In genomic region chr22:21739828-21740377, GRCh38 we compare ENCODE assay signal across 1 cellular context.
TF ChIP-seq lines count a peak whose summit lies in the region.

No MANE protein-coding gene starts in this region.

TF ChIP-seq in K562, 482 proteins besides CTCF, POLR2A, EP300 and RAD21:
- no peak for TF ChIP-seq ID3 (CRISPR knock-in tag; IDR thresholded peaks at IDR 0.05)
- 0 out of 2 replicates have a peak, but pooled peaks have one; percentile 32 for TF ChIP-seq ID3 (tag; IDR thresholded peaks at IDR 0.05)
- TF ChIP-seq HDAC8 (tag; IDR thresholded peaks at IDR 0.05): peak; percentile 57; the same call in 1 of the 2 replicates
- no peak for TF ChIP-seq CREM (IDR thresholded peaks at IDR 0.05; ENCODE audit: low read depth)
- TF ChIP-seq RBBP5 (IDR thresholded peaks at IDR 0.05; ENCODE audit: borderline replicate concordance, insufficient read depth, low read length, poor library complexity, severe bottlenecking): peak; percentile 65
- peak in 1 of 2 experiments; percentile 40; a peak in 1 of 4 replicates for TF ChIP-seq SIN3A (IDR thresholded peaks at IDR 0.05; ENCODE audit: borderline replicate concordance in 2 of 2, control insufficient read depth in 1 of 2, low read depth in 2 of 2, low read length in 2 of 2)
- TF ChIP-seq KLF10 (CRISPR knock-in tag; IDR thresholded peaks at IDR 0.05): no peak
- TF ChIP-seq XRCC5 (IDR thresholded peaks at IDR 0.05; ENCODE audit: low read depth, low read length): no peak
- TF ChIP-seq, protein P1, sequence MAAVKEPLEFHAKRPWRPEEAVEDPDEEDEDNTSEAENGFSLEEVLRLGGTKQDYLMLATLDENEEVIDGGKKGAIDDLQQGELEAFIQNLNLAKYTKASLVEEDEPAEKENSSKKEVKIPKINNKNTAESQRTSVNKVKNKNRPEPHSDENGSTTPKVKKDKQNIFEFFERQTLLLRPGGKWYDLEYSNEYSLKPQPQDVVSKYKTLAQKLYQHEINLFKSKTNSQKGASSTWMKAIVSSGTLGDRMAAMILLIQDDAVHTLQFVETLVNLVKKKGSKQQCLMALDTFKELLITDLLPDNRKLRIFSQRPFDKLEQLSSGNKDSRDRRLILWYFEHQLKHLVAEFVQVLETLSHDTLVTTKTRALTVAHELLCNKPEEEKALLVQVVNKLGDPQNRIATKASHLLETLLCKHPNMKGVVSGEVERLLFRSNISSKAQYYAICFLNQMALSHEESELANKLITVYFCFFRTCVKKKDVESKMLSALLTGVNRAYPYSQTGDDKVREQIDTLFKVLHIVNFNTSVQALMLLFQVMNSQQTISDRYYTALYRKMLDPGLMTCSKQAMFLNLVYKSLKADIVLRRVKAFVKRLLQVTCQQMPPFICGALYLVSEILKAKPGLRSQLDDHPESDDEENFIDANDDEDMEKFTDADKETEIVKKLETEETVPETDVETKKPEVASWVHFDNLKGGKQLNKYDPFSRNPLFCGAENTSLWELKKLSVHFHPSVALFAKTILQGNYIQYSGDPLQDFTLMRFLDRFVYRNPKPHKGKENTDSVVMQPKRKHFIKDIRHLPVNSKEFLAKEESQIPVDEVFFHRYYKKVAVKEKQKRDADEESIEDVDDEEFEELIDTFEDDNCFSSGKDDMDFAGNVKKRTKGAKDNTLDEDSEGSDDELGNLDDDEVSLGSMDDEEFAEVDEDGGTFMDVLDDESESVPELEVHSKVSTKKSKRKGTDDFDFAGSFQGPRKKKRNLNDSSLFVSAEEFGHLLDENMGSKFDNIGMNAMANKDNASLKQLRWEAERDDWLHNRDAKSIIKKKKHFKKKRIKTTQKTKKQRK (IDR thresholded peaks at IDR 0.05; ENCODE audit: borderline replicate concordance, low read depth, low read length): 0 out of 2 replicates have a peak, but pooled peaks have one; percentile 4
- peak; percentile 58; the same call in 1 of the 2 replicates for TF ChIP-seq HMGXB4 (CRISPR knock-in tag; IDR thresholded peaks at IDR 0.05)
- peak; percentile 76 for TF ChIP-seq SETDB1 (IDR thresholded peaks at IDR 0.05; ENCODE audit: low read length)
- TF ChIP-seq NCOA1 (IDR thresholded peaks at IDR 0.05; ENCODE audit: low read depth): no peak
- 0 out of 2 replicates have a peak, but pooled peaks have one; percentile 1 for TF ChIP-seq MAFF (IDR thresholded peaks at IDR 0.05; ENCODE audit: low read length)
- no peak for TF ChIP-seq POLR3G (IDR thresholded peaks at IDR 0.05; ENCODE audit: extremely low read depth, insufficient read length, insufficient replicate concordance)
- TF ChIP-seq EZH2 (IDR thresholded peaks at IDR 0.05; ENCODE audit: borderline replicate concordance, low read depth, low read length): peak; percentile 70
- TF ChIP-seq MAFK (IDR thresholded peaks at IDR 0.05; ENCODE audit: low read length): 0 out of 2 replicates have a peak, but pooled peaks have one; percentile 12
- TF ChIP-seq KDM5B (IDR thresholded peaks at IDR 0.05; ENCODE audit: insufficient replicate concordance, low read depth, low read length): peak; percentile 31
- TF ChIP-seq NCOA6 (IDR thresholded peaks at IDR 0.05): no peak
- no peak for TF ChIP-seq HMBOX1 (IDR thresholded peaks at IDR 0.05)
- TF ChIP-seq HNRNPLL (IDR thresholded peaks at IDR 0.05; ENCODE audit: low read depth, low read length, poor library complexity, severe bottlenecking): peak; percentile 5
TF ChIP-seq in K562: peak in this region for 12.
